ENCODE assay signal across 8 cellular contexts in the genomic region with DNA sequence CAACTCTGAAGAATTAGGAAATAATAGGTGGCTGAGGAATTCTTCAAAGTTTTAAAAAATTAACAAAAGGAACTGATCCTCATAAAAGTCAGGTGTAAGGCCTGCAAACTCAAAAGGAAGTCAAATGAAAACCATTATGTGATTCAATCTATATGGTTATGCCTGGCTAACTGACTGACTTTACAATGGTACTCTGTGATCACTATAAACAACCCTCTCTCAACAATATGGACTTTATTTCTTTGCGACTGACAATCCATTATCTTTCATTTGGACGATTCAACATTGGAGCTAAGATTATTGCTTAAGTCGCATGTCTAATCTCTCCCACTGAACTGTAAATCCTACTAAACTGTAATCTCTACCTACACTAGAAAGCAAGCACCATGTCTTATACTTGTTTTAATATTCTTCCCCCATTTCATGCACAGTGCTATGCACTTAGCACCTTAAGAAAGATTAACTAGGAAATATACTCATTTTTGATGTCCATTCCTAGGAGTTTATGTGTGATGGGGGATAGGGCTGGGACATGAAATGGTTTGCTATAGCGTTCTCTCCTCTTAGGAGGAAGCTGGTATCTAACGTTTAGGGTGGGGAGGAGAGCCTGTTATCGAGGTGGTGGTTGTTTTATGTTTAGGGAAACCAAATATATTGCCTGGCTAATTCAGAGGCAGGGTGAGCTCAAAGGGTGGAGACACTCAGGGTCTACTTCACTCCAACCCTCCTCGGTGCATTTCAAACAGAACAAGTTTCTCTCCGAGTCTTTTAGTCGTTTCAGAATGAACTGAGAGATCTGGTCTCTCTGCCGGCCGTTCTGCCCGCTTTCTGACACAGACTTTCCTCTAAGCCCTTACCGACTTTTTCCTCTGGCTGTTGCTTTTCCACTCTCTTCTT. TPM values are rescaled to one million over a fixed set of nuclear protein-coding genes. Genes with fewer than 3 reads are reported as not detected.
DNase-seq lines count a peak whose midpoint lies in the region; ATAC-seq and TF ChIP-seq lines count a peak whose summit lies in the region.

No MANE protein-coding gene starts in this region.

- peak overlapping the region; percentile 98 for H3K4me3 Mint-ChIP-seq in CD4-positive, alpha-beta T cell

- H3K27me3 Mint-ChIP-seq in CD4-positive, alpha-beta T cell: no peaks in the 10 kb centered on the region

- CTCF ChIA-PET in CD4-positive, alpha-beta T cell (lab: Charles Lee): interaction anchor here (0.6 to 1.3 kb wide), 4 partner anchors 18 to 66 kb away, joined by 3 to 5 read pairs (median 4); no protein-coding TSS in a partner anchor

- H3K9me3 ChIP-seq in CD4-positive, alpha-beta T cell (ENCODE audit: control insufficient read depth, low read length): no peaks in the 10 kb centered on the region
- H3K9me3 ChIP-seq in HUES6 (ENCODE audit: control insufficient read depth, insufficient read depth, low read depth, low read length) (no peaks in the 10 kb centered on the region), mucosa of stomach (ENCODE audit: control insufficient read depth, low read length) (no peaks in the 10 kb centered on the region), aorta (ENCODE audit: control insufficient read depth, low read length) (no peaks in the 10 kb centered on the region)

- peaks cover 64% of the 10 kb centered on the region for H3K4me1 Mint-ChIP-seq in CD4-positive, alpha-beta T cell (ENCODE audit: low read depth)

- peak in 3 of 10 experiments; percentile 5 to 12 (median 5) for DNase-seq in CD4-positive, alpha-beta T cell
- peak; percentile 38 for DNase-seq in activated CD4-positive, alpha-beta T cell treated with anti-CD3 and anti-CD28 coated beads for 48 hours
- DNase-seq in epithelial cell of proximal tubule (ENCODE audit: low read depth) (no peak), aorta (no peak)

- H3K27ac ChIP-seq in CD4-positive, alpha-beta T cell (ENCODE audit: low read depth, low read length): peak overlapping the region; percentile 98
- no peak overlapping the region; the same call in 1 of the 2 replicates for H3K27ac ChIP-seq in HUES6 (ENCODE audit: low read depth, low read length)
- peak overlapping the region; percentile 68 to 94 for H3K27ac ChIP-seq in aorta (ENCODE audit: low read depth in 1 of 2, low read length in 2 of 2)

- peaks cover 10% of the 10 kb centered on the region for H3K36me3 ChIP-seq in HUES6 (ENCODE audit: control insufficient read depth, insufficient read depth, low read length)
- H3K36me3 ChIP-seq in mucosa of stomach (ENCODE audit: control insufficient read depth, insufficient read depth, low read length): no peaks in the 10 kb centered on the region
- H3K36me3 ChIP-seq in aorta (ENCODE audit: control insufficient read depth in 1 of 2, insufficient read depth in 2 of 2, low read length in 1 of 2): no peaks in the 10 kb centered on the region

- H3K9ac ChIP-seq in HUES6 (ENCODE audit: low read length) (peak overlapping the region; percentile 90), mucosa of stomach (ENCODE audit: low read length) (peak overlapping the region; percentile 99)

- TF ChIP-seq CTCF in CD4-positive, alpha-beta T cell (IDR thresholded peaks at IDR 0.05): no peak
- no peak for TF ChIP-seq CTCF in epithelial cell of proximal tubule (conservative IDR thresholded peaks at IDR 0.05; ENCODE audit: low read depth, low read length)

- H3K27ac Mint-ChIP-seq in CD4-positive, alpha-beta T cell: peak overlapping the region; percentile 96

- peak; percentile 8 for ATAC-seq in CD4-positive, alpha-beta T cell (ENCODE audit: poor library complexity)
- ATAC-seq in aorta (ENCODE audit: low FRiP score): peak; percentile 34
- no peak for ATAC-seq in GM18517 (IDR thresholded peaks at IDR 0.05; ENCODE audit: unreplicated experiment)
- no peak for ATAC-seq in GM21619 (IDR thresholded peaks at IDR 0.05; ENCODE audit: unreplicated experiment)

- no peaks in the 10 kb centered on the region for H3K9me3 Mint-ChIP-seq in CD4-positive, alpha-beta T cell

- H3K27me3 ChIP-seq in CD4-positive, alpha-beta T cell (ENCODE audit: control insufficient read depth, insufficient read depth, low read length): no peaks in the 10 kb centered on the region
- H3K27me3 ChIP-seq in HUES6 (ENCODE audit: control insufficient read depth, insufficient read depth, low read length) (no peaks in the 10 kb centered on the region), mucosa of stomach (ENCODE audit: control insufficient read depth, insufficient read depth, low read length) (no peaks in the 10 kb centered on the region), aorta (ENCODE audit: control insufficient read depth in 1 of 2, insufficient read depth in 2 of 2, low read length in 1 of 2) (no peaks in the 10 kb centered on the region)

- POLR2A ChIA-PET in CD4-positive, alpha-beta T cell (lab: Charles Lee): interaction anchor here (0.7 to 5.7 kb wide), 14 partner anchors 12 to 971 kb away, joined by 3 to 161 read pairs (median 3); a partner anchor contains a TSS

- peaks cover 56% of the 10 kb centered on the region for H3K36me3 Mint-ChIP-seq in CD4-positive, alpha-beta T cell (ENCODE audit: low read depth)

- intact Hi-C loops in CD4-positive, alpha-beta T cell (cut with DNase I, micrococcal nuclease): loop anchor here (2.0 to 10.0 kb wide), 4 partner anchors 33 to 139 kb away; a partner anchor contains a TSS
- intact Hi-C loops in aorta (cut with DNase I): loop anchor here (5.0 kb wide), 4 partner anchors 46 to 159 kb away; a partner anchor contains a TSS

- H3K4me3 ChIP-seq in HUES6 (ENCODE audit: low read depth, low read length): peak overlapping the region; percentile 89
- H3K4me3 ChIP-seq in epithelial cell of proximal tubule (ENCODE audit: low read depth, low read length): peak overlapping the region; percentile 89
- peak overlapping the region; percentile 90 for H3K4me3 ChIP-seq in mucosa of stomach (ENCODE audit: low read length)
- H3K4me3 ChIP-seq in aorta (ENCODE audit: low read length in 2 of 2): peak overlapping the region; percentile 55 to 86

- whole genome bisulfite sequencing in aorta, 2 donors: 7 to 8% methylated on average over 13 of the region's 13 CpGs

- H3K4me1 ChIP-seq in HUES6 (ENCODE audit: control insufficient read depth, insufficient read depth, low read length) (peaks cover 12% of the 10 kb centered on the region), mucosa of stomach (ENCODE audit: control insufficient read depth, insufficient read depth, low read length) (peaks cover 20% of the 10 kb centered on the region), aorta (ENCODE audit: control insufficient read depth in 1 of 2, insufficient read depth in 2 of 2, low read length in 2 of 2) (peaks cover 0 to 7% of the 10 kb centered on the region in 2 donors)

RNA-seq across cellular contexts. Expression of a gene that starts 1.3 kb away (rescaled TPM):
- total RNA-seq in CD4-positive, alpha-beta T cell: 10 to 100 TPM; 47.0 to 48.4 TPM
- total RNA-seq in epithelial cell of proximal tubule: 18.3 and 21.5 TPM in 2 replicates
- total RNA-seq in aorta: 10 to 100 TPM; 25.2 to 38.0 TPM
- 10 to 100 TPM; 14.9 to 16.2 TPM for polyA plus RNA-seq in aorta

RNA-seq across cellular contexts. Expression of a gene that starts 48.1 kb away (rescaled TPM):
- 100 to 1,000 TPM; 550 to 556 TPM for total RNA-seq in CD4-positive, alpha-beta T cell
- total RNA-seq in epithelial cell of proximal tubule: 453 and 700 TPM in 2 replicates
- 100 to 1,000 TPM; 190 to 197 TPM for total RNA-seq in aorta
- 100 to 1,000 TPM; 160 to 193 TPM for polyA plus RNA-seq in aorta

Comparison
In these comparisons a context has a peak if more than half of its experiments do, and no peak if none do; other contexts are left out.
1. ATAC-seq: peak in CD4-positive, alpha-beta T cell (single experiment) and aorta (single experiment); none in GM18517 (single experiment) and GM21619 (single experiment).
2. Peak in every context shown above with its lines, with median percentiles within 50 percentile points of each other: H3K4me3 ChIP-seq.